ENCODE assay signal across 23 cellular contexts in the genomic region with DNA sequence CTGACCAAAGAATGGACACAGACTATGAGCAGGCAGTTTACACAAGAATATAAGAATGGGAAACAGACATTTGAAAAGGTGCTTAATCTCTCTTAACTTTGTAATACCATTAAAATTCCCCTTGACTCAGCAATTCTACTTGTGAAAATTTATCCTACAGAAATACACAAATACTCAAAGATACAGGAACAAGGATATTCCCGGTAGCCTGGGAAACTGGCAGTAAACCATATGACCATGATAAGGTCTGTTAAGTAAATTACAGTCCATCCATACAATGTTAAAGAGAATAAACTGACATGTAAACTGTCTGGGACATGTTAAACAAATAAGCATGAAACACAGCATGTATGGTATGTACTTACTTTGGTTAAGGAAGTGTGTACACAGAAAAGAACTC. TPM values are rescaled to one million over a fixed set of nuclear protein-coding genes. Genes with fewer than 3 reads are reported as not detected.
DNase-seq lines count a peak whose midpoint lies in the region; ATAC-seq, FAIRE-seq and TF ChIP-seq lines count a peak whose summit lies in the region.
"Had no signal": no experiment of that assay in that cellular context is flagged by ENCODE, and none has a peak within 500 bp of the region (broad histone marks: within the 10 kb centered on the region; RNA-seq: fewer than 3 reads in every experiment).

No MANE protein-coding gene starts in this region.

- H3K4me1 ChIP-seq in GM23248 (ENCODE audit: insufficient read depth) (peaks cover 54% of the 10 kb centered on the region), K562 (replicated peaks in 1 of 2; ENCODE audit: control insufficient read depth in 2 of 2, insufficient read depth in 2 of 2, low read length in 2 of 2) (peaks cover under 1 to 17% of the 10 kb centered on the region in 2 experiments; a peak in 4 of 5 replicates)
- H3K4me1 ChIP-seq in naive thymus-derived CD4-positive, alpha-beta T cell (ENCODE audit: control insufficient read depth in 2 of 2, insufficient read depth in 2 of 2, low read length in 2 of 2), result peaks cover 0 to 26% of the 10 kb centered on the region in 2 donors

- no peak overlapping the region for H3K4me2 ChIP-seq in GM23248 (ENCODE audit: unreplicated experiment)
- no peak overlapping the region for H3K4me2 ChIP-seq in K562 (ENCODE audit: insufficient read depth, low read length)
- H3K4me2 ChIP-seq: GM23338, neural progenitor cell had no signal

- no peak overlapping the region for H3K4me3 Mint-ChIP-seq in naive thymus-derived CD4-positive, alpha-beta T cell
- H3K4me3 Mint-ChIP-seq: activated naive CD8-positive, alpha-beta T cell treated with anti-CD3 and anti-CD28 coated beads, Interleukin-2, amount 50 U/mL, for 24 hours; CD8-positive, alpha-beta memory T cell; GM23338; neural progenitor cell; stimulated activated naive CD8-positive, alpha-beta T cell treated with anti-CD3 and anti-CD28 coated beads, Interleukin-15, Interleukin-2, amounts not matched to agents 100 ng/mL and 50 ng/mL, for 24 hours had no signal

- H3K36me3 Mint-ChIP-seq in naive thymus-derived CD4-positive, alpha-beta T cell, result peaks cover 8 to 48% (median 37%) of the 10 kb centered on the region in 5 donors

- H2AFZ ChIP-seq in GM23248 (no peak overlapping the region), K562 (ENCODE audit: low read depth, low read length) (no peak overlapping the region)
- H2AFZ ChIP-seq: GM23338, neural progenitor cell had no signal

- H4K20me1 ChIP-seq in GM23248 (ENCODE audit: insufficient read depth) (no peaks in the 10 kb centered on the region), K562 (replicated peaks; ENCODE audit: control insufficient read depth, insufficient read depth, low read length) (no peaks in the 10 kb centered on the region)

- WGBS in GM23248 (ENCODE audit: low coverage in 1 of 2, low lambda C conversion rate in 2 of 2, missing lambda C conversion rate in 2 of 2), 2 experiments, result 93 to 96% methylated on average over 1 of the region's 1 CpG
- 71% methylated on average over 1 of the region's 1 CpG for WGBS in K562 (ENCODE audit: insufficient coverage, low coverage, missing lambda C conversion rate)

- ATAC-seq in K562 (no peak), HG03439 (IDR thresholded peaks at IDR 0.05; ENCODE audit: unreplicated experiment) (no peak)
- no peak for ATAC-seq in naive thymus-derived CD4-positive, alpha-beta T cell
- ATAC-seq: activated naive CD8-positive, alpha-beta T cell treated with anti-CD3 and anti-CD28 coated beads, Interleukin-2, amount 50 U/mL, for 24 hours; GM23338; left ventricle myocardium superior had no signal

- peaks cover 2% of the 10 kb centered on the region for H3K9me1 ChIP-seq in K562 (ENCODE audit: control insufficient read depth, insufficient read depth, low read length)

- H3K27me3 Mint-ChIP-seq in naive thymus-derived CD4-positive, alpha-beta T cell, result no peaks in the 10 kb centered on the region
- H3K27me3 Mint-ChIP-seq: activated naive CD8-positive, alpha-beta T cell treated with anti-CD3 and anti-CD28 coated beads, Interleukin-2, amount 50 U/mL, for 24 hours; CD8-positive, alpha-beta memory T cell; stimulated activated naive CD8-positive, alpha-beta T cell treated with anti-CD3 and anti-CD28 coated beads, Interleukin-15, Interleukin-2, amounts not matched to agents 100 ng/mL and 50 ng/mL, for 24 hours had no signal

- no peaks in the 10 kb centered on the region for H3K9me2 ChIP-seq in GM23248 (ENCODE audit: insufficient read depth)

- H3K9me3 Mint-ChIP-seq in naive thymus-derived CD4-positive, alpha-beta T cell, result peaks cover 0 to 2% (median 0%) of the 10 kb centered on the region in 11 donors
- H3K9me3 Mint-ChIP-seq: activated naive CD8-positive, alpha-beta T cell treated with anti-CD3 and anti-CD28 coated beads, Interleukin-2, amount 50 U/mL, for 24 hours; CD8-positive, alpha-beta memory T cell; GM23338; neural progenitor cell; stimulated activated naive CD8-positive, alpha-beta T cell treated with anti-CD3 and anti-CD28 coated beads, Interleukin-15, Interleukin-2, amounts not matched to agents 100 ng/mL and 50 ng/mL, for 24 hours had no signal

- H3K27ac Mint-ChIP-seq in naive thymus-derived CD4-positive, alpha-beta T cell, result peak overlapping the region in 6 of 9 donors; percentile 6 to 99 (median 44)
- H3K27ac Mint-ChIP-seq: activated naive CD8-positive, alpha-beta T cell treated with anti-CD3 and anti-CD28 coated beads, Interleukin-2, amount 50 U/mL, for 24 hours; GM23338; neural progenitor cell; stimulated activated naive CD8-positive, alpha-beta T cell treated with anti-CD3 and anti-CD28 coated beads, Interleukin-15, Interleukin-2, amounts not matched to agents 100 ng/mL and 50 ng/mL, for 24 hours had no signal

- no TSS peak for BruUV-seq in K562 (replicated peaks; lab: Mats Ljungman, UMichigan)

- TF ChIP-seq CTCF in K562 (IDR thresholded peaks at IDR 0.05 in 2 of 3, conservative IDR thresholded peaks at IDR 0.05 in 1 of 3; ENCODE audit: insufficient read depth in 2 of 3, low read depth in 1 of 3, low read length in 3 of 3), result no peak

- H3K9me3 ChIP-seq in GM23248 (ENCODE audit: low read depth), result no peaks in the 10 kb centered on the region
- H3K9me3 ChIP-seq in K562 (replicated peaks; ENCODE audit: control insufficient read depth, insufficient read depth, low read depth, low read length), result no peaks in the 10 kb centered on the region
- H3K9me3 ChIP-seq in naive thymus-derived CD4-positive, alpha-beta T cell (ENCODE audit: control insufficient read depth in 2 of 3, low read length in 3 of 3), result no peaks in the 10 kb centered on the region
- H3K9me3 ChIP-seq: tibial nerve had no signal

- H3K4me3 ChIP-seq in GM23248, result no peak overlapping the region
- H3K4me3 ChIP-seq in K562, result no peak overlapping the region
- no peak overlapping the region for H3K4me3 ChIP-seq in naive thymus-derived CD4-positive, alpha-beta T cell (ENCODE audit: low read length)
- H3K4me3 ChIP-seq: GM23338, neural progenitor cell, tibial nerve had no signal

- DNase-seq in GM23248, result no peak
- DNase-seq in K562 (ENCODE audit: extremely low read depth in 1 of 4, low spot score in 3 of 4), result no peak
- DNase-seq in naive thymus-derived CD4-positive, alpha-beta T cell, result no peak
- DNase-seq in NCI-H2171 (lab: John Stamatoyannopoulos, UW), result no peak
- no peak for DNase-seq in LoVo (ENCODE audit: low spot score)
- DNase-seq: activated CD4-positive, alpha-beta T cell treated with anti-CD3 and anti-CD28 coated beads for 4 hours; activated naive CD8-positive, alpha-beta T cell treated with anti-CD3 and anti-CD28 coated beads, Interleukin-2, amount 50 U/mL, for 24 hours; CD8-positive, alpha-beta memory T cell; DMS79; left ventricle myocardium superior; NCI-H1694 treated with DMSO at 0.1 percent for 48 hours; NCI-H2227 treated with DMSO at 0.1 percent for 48 hours; NCI-H748 treated with DMSO at 0.1 percent for 48 hours; Right ventricle myocardium superior; stimulated activated CD4-positive, alpha-beta T cell treated with anti-CD3 and anti-CD28 coated beads, Interleukin-4, amount 100 ng/mL, for 1 hour had no signal

- peaks cover 83% of the 10 kb centered on the region for H3F3A ChIP-seq in GM23248 (ENCODE audit: insufficient read depth)

- peak overlapping the region; percentile 47 for H3K27ac ChIP-seq in GM23248
- no peak overlapping the region for H3K27ac ChIP-seq in K562 (ENCODE audit: extremely low read depth, low read depth, low read length)
- no peak overlapping the region for H3K27ac ChIP-seq in naive thymus-derived CD4-positive, alpha-beta T cell (ENCODE audit: low read depth, low read length)
- H3K27ac ChIP-seq: neural progenitor cell, tibial nerve had no signal

- H3K36me3 ChIP-seq in GM23248 (ENCODE audit: low read depth) (peaks cover 32% of the 10 kb centered on the region), K562 (ENCODE audit: control insufficient read depth, insufficient read depth, low read length) (peaks cover 32% of the 10 kb centered on the region)
- peaks cover 7 to 43% (median 11%) of the 10 kb centered on the region in 3 experiments for H3K36me3 ChIP-seq in naive thymus-derived CD4-positive, alpha-beta T cell (ENCODE audit: control insufficient read depth in 2 of 3, insufficient read depth in 3 of 3, low read length in 3 of 3)
- H3K36me3 ChIP-seq: neural progenitor cell had no signal

- POLR2A ChIA-PET in K562 (lab: Yijun Ruan, JAX), result no interaction called here
- POLR2A ChIA-PET in naive thymus-derived CD4-positive, alpha-beta T cell (lab: Charles Lee), result interaction anchor here (7.3 kb wide), 1 partner anchor 7 kb away, joined by 90 read pairs; a partner anchor contains a TSS

- no peak for TF ChIP-seq RAD21 in K562 (CRISPR knock-in tag; conservative IDR thresholded peaks at IDR 0.05 in 1 of 2, IDR thresholded peaks at IDR 0.05 in 1 of 2)

- H3K9ac ChIP-seq in GM23248 (no peak overlapping the region), K562 (ENCODE audit: insufficient read depth in 1 of 2, low read depth in 2 of 2, low read length in 2 of 2) (no peak overlapping the region)
- H3K9ac ChIP-seq: neural progenitor cell had no signal

- intact Hi-C loops in K562 (cut with micrococcal nuclease), result no loop called here
- intact Hi-C loops in naive thymus-derived CD4-positive, alpha-beta T cell (cut with micrococcal nuclease), result no loop called here

- TF ChIP-seq EP300 in K562 (IDR thresholded peaks at IDR 0.05; ENCODE audit: low read length), result no peak

- H3K27me3 ChIP-seq in GM23248 (replicated peaks; ENCODE audit: insufficient read depth), result no peaks in the 10 kb centered on the region
- H3K27me3 ChIP-seq in K562 (ENCODE audit: control insufficient read depth in 2 of 2, insufficient read depth in 2 of 2, low read length in 2 of 2), result no peaks in the 10 kb centered on the region
- H3K27me3 ChIP-seq in naive thymus-derived CD4-positive, alpha-beta T cell (ENCODE audit: control insufficient read depth in 2 of 2, insufficient read depth in 2 of 2, low read length in 2 of 2), result no peaks in the 10 kb centered on the region
- H3K27me3 ChIP-seq: neural progenitor cell, tibial nerve had no signal

- FAIRE-seq in K562 (lab: Jason Lieb, UNC), result no peak
- FAIRE-seq: GM12892, TTC549 had no signal

- peaks cover 20 to 63% (median 57%) of the 10 kb centered on the region in 7 donors for H3K4me1 Mint-ChIP-seq in naive thymus-derived CD4-positive, alpha-beta T cell

- TF ChIP-seq POLR2A in K562 (conservative IDR thresholded peaks at IDR 0.05), result no peak

- peaks cover 14% of the 10 kb centered on the region; the same call in 1 of the 2 replicates for H3K79me2 ChIP-seq in GM23248 (ENCODE audit: insufficient read depth)
- peaks cover 18% of the 10 kb centered on the region for H3K79me2 ChIP-seq in K562 (ENCODE audit: control insufficient read depth, insufficient read depth, low read length)

- CTCF ChIA-PET in K562 (lab: Yijun Ruan, JAX; ENCODE audit: low intra/inter-chr PET ratio), result no interaction called here
- CTCF ChIA-PET in naive thymus-derived CD4-positive, alpha-beta T cell (lab: Charles Lee), result interaction anchor here (1.0 kb wide), 1 partner anchor 10 kb away, joined by 3 read pairs; no protein-coding TSS in a partner anchor

- in situ Hi-C loops in GM23248 (cut with MboI) (no loop called here), K562 (cut with MboI) (no loop called here)

RNA-seq across cellular contexts. Expression of a gene that starts 8.7 kb away (rescaled TPM):
- total RNA-seq in GM23248 (2014; rRNA removed; shearing (Covaris generic)), result 6.6 and 18.3 TPM in 2 replicates
- polyA plus RNA-seq in GM23248 (2016; fragmentation: Nextera tagmentation; extraction: Ambion mirVana), result 8.1 and 8.5 TPM in 2 replicates
- total RNA-seq in K562 (2011; cell fraction: chromatin; rRNA removed; ENCODE audit: low replicate concordance), result 10.0 and 26.7 TPM in 2 replicates
- 43.5 and 54.1 TPM in 2 replicates for total RNA-seq in K562 (2011; cell fraction: nucleolus; rRNA removed)
- total RNA-seq in K562 (2011; cell fraction: nucleoplasm; rRNA removed), result 28.7 and 33.9 TPM in 2 replicates
- total RNA-seq in K562 (2014; rRNA removed), result 52.0 and 66.0 TPM in 2 replicates
- total RNA-seq in K562 (2014; rRNA removed; fragmentation: Illumina TruSeq; extraction: Trizol), result 25.2 and 30.1 TPM in 2 replicates
- 34.0 and 38.4 TPM in 2 replicates for total RNA-seq in K562 (2015; rRNA removed; fragmentation: Illumina TruSeq; extraction: Trizol)
- 43.3 and 45.8 TPM in 2 replicates for total RNA-seq in K562 (2021)
- polyA plus RNA-seq in K562 (2011; rRNA removed), result 24.0 and 37.7 TPM in 2 replicates
- 52.1 and 102 TPM in 2 replicates for polyA plus RNA-seq in K562 (2011; cell fraction: cytosol; rRNA removed)
- polyA plus RNA-seq in K562 (2011; cell fraction: nucleus; rRNA removed), result 36.8 and 44.5 TPM in 2 replicates
- polyA plus RNA-seq in K562 (2012), result 37.8 and 39.6 TPM in 2 replicates
- polyA plus RNA-seq in K562 (2014; fragmentation: Illumina TruSeq; extraction: Trizol), result 22.5 and 35.0 TPM in 2 replicates
- 10 to 100 TPM; 10.7 to 17.5 TPM for polyA plus RNA-seq in K562 (2014; fragmentation: Nextera tagmentation; extraction: Ambion mirVana)
- polyA plus RNA-seq in K562 (2014; rRNA removed), result 41.8 and 42.0 TPM in 2 replicates
- 12.5 and 13.8 TPM in 2 replicates for polyA minus RNA-seq in K562 (2011; rRNA and poly(A)+ RNA removed)
- polyA minus RNA-seq in K562 (2011; cell fraction: cytosol; rRNA and poly(A)+ RNA removed), result 18.5 and 20.8 TPM in 2 replicates
- 19.5 and 23.8 TPM in 2 replicates for polyA minus RNA-seq in K562 (2011; cell fraction: nucleus; rRNA and poly(A)+ RNA removed)
- total RNA-seq in naive thymus-derived CD4-positive, alpha-beta T cell, result 10 to 100 TPM; 10.2 to 68.2 (median 23.6) TPM
- 10 to 100 TPM; 26.7 to 30.4 TPM for polyA plus RNA-seq in naive thymus-derived CD4-positive, alpha-beta T cell

RNA-seq across cellular contexts. Expression of a gene that starts 20.0 kb away (rescaled TPM):
- 41.9 and 54.6 TPM in 2 replicates for total RNA-seq in GM23248 (2014; rRNA removed; shearing (Covaris generic))
- 23.3 and 26.6 TPM in 2 replicates for polyA plus RNA-seq in GM23248 (2016; fragmentation: Nextera tagmentation; extraction: Ambion mirVana)
- total RNA-seq in K562 (2011; cell fraction: chromatin; rRNA removed; ENCODE audit: low replicate concordance), result 0.44 and 0.46 TPM in 2 replicates
- 0.67 and 1.1 TPM in 2 replicates for total RNA-seq in K562 (2011; cell fraction: nucleolus; rRNA removed)
- total RNA-seq in K562 (2011; cell fraction: nucleoplasm; rRNA removed), result 0.81 and 1.2 TPM in 2 replicates
- 0.05 and 0.08 TPM in 2 replicates for total RNA-seq in K562 (2014; rRNA removed)
- 0.04 and 0.06 TPM in 2 replicates for total RNA-seq in K562 (2014; rRNA removed; fragmentation: Illumina TruSeq; extraction: Trizol)
- total RNA-seq in K562 (2015; rRNA removed; fragmentation: Illumina TruSeq; extraction: Trizol), result 0.11 TPM in 2 replicates
- 0.04 and 0.16 TPM in 2 replicates for total RNA-seq in K562 (2021)
- 0.07 and 0.11 TPM in 2 replicates for polyA plus RNA-seq in K562 (2011; rRNA removed)
- polyA plus RNA-seq in K562 (2011; cell fraction: cytosol; rRNA removed), result 0.03 and 0.07 TPM in 2 replicates
- 0.23 and 0.29 TPM in 2 replicates for polyA plus RNA-seq in K562 (2011; cell fraction: nucleus; rRNA removed)
- 0.36 and 0.39 TPM in 2 replicates for polyA plus RNA-seq in K562 (2012)
- polyA plus RNA-seq in K562 (2014; fragmentation: Illumina TruSeq; extraction: Trizol), result 0.06 and 0.12 TPM in 2 replicates
- under 1 TPM; 0.10 to 0.17 TPM for polyA plus RNA-seq in K562 (2014; fragmentation: Nextera tagmentation; extraction: Ambion mirVana)
- polyA plus RNA-seq in K562 (2014; rRNA removed), result 0.03 TPM in 1 of 2 replicates, not detected in the other
- polyA minus RNA-seq in K562 (2011; rRNA and poly(A)+ RNA removed), result 0.21 and 0.46 TPM in 2 replicates
- not detected in 2 replicates for polyA minus RNA-seq in K562 (2011; cell fraction: cytosol; rRNA and poly(A)+ RNA removed)
- 0.54 and 1.3 TPM in 2 replicates for polyA minus RNA-seq in K562 (2011; cell fraction: nucleus; rRNA and poly(A)+ RNA removed)
- total RNA-seq in naive thymus-derived CD4-positive, alpha-beta T cell, result 100 to 1,000 TPM in 1 of 5 experiments, 10 to 100 TPM in 4; 10.7 to 147 (median 16.5) TPM
- polyA plus RNA-seq in naive thymus-derived CD4-positive, alpha-beta T cell, result 10 to 100 TPM; 12.7 to 20.7 TPM

RNA-seq across cellular contexts. Expression of a gene that starts 29.6 kb away (rescaled TPM):
- 29.9 and 45.1 TPM in 2 replicates for total RNA-seq in GM23248 (2014; rRNA removed; shearing (Covaris generic))
- polyA plus RNA-seq in GM23248 (2016; fragmentation: Nextera tagmentation; extraction: Ambion mirVana), result 2.7 and 2.9 TPM in 2 replicates
- 27.4 and 48.7 TPM in 2 replicates for total RNA-seq in K562 (2011; cell fraction: chromatin; rRNA removed; ENCODE audit: low replicate concordance)
- total RNA-seq in K562 (2011; cell fraction: nucleolus; rRNA removed), result 28.0 and 30.2 TPM in 2 replicates
- 20.8 and 23.6 TPM in 2 replicates for total RNA-seq in K562 (2011; cell fraction: nucleoplasm; rRNA removed)
- total RNA-seq in K562 (2014; rRNA removed), result 4.0 and 4.7 TPM in 2 replicates
- 1.7 and 2.7 TPM in 2 replicates for total RNA-seq in K562 (2014; rRNA removed; fragmentation: Illumina TruSeq; extraction: Trizol)
- total RNA-seq in K562 (2015; rRNA removed; fragmentation: Illumina TruSeq; extraction: Trizol), result 2.2 and 2.3 TPM in 2 replicates
- 6.8 and 9.2 TPM in 2 replicates for total RNA-seq in K562 (2021)
- polyA plus RNA-seq in K562 (2011; rRNA removed), result 5.6 and 7.1 TPM in 2 replicates
- 5.7 and 6.6 TPM in 2 replicates for polyA plus RNA-seq in K562 (2011; cell fraction: cytosol; rRNA removed)
- 45.1 and 65.6 TPM in 2 replicates for polyA plus RNA-seq in K562 (2011; cell fraction: nucleus; rRNA removed)
- polyA plus RNA-seq in K562 (2012), result 4.8 and 8.3 TPM in 2 replicates
- 2.1 and 3.9 TPM in 2 replicates for polyA plus RNA-seq in K562 (2014; fragmentation: Illumina TruSeq; extraction: Trizol)
- polyA plus RNA-seq in K562 (2014; fragmentation: Nextera tagmentation; extraction: Ambion mirVana), result under 1 TPM; 0.08 to 0.10 TPM
- 7.2 and 9.8 TPM in 2 replicates for polyA plus RNA-seq in K562 (2014; rRNA removed)
- polyA minus RNA-seq in K562 (2011; rRNA and poly(A)+ RNA removed), result 2.4 and 4.7 TPM in 2 replicates
- 4.0 and 6.6 TPM in 2 replicates for polyA minus RNA-seq in K562 (2011; cell fraction: cytosol; rRNA and poly(A)+ RNA removed)
- polyA minus RNA-seq in K562 (2011; cell fraction: nucleus; rRNA and poly(A)+ RNA removed), result 7.2 and 8.2 TPM in 2 replicates
- total RNA-seq in naive thymus-derived CD4-positive, alpha-beta T cell, result 10 to 100 TPM in 1 of 5 experiments, 1 to 10 TPM in 4; 4.3 to 10.8 (median 5.3) TPM
- 1 to 10 TPM in 1 of 2 donors, under 1 TPM in 1; 0.08 to 1.1 TPM for polyA plus RNA-seq in naive thymus-derived CD4-positive, alpha-beta T cell

RNA-seq across cellular contexts. Expression of a gene that starts 55.0 kb away (rescaled TPM):
- not detected in 2 replicates for total RNA-seq in GM23248 (2014; rRNA removed; shearing (Covaris generic))
- not detected in 2 replicates for polyA plus RNA-seq in GM23248 (2016; fragmentation: Nextera tagmentation; extraction: Ambion mirVana)
- not detected in 2 replicates for total RNA-seq in K562 (2011; cell fraction: chromatin; rRNA removed; ENCODE audit: low replicate concordance)
- total RNA-seq in K562 (2011; cell fraction: nucleolus; rRNA removed), result not detected in 2 replicates
- not detected in 2 replicates for total RNA-seq in K562 (2011; cell fraction: nucleoplasm; rRNA removed)
- total RNA-seq in K562 (2014; rRNA removed), result not detected in 2 replicates
- not detected in 2 replicates for total RNA-seq in K562 (2014; rRNA removed; fragmentation: Illumina TruSeq; extraction: Trizol)
- total RNA-seq in K562 (2015; rRNA removed; fragmentation: Illumina TruSeq; extraction: Trizol), result not detected in 2 replicates
- total RNA-seq in K562 (2021), result not detected in 2 replicates
- polyA plus RNA-seq in K562 (2011; rRNA removed), result not detected in 2 replicates
- polyA plus RNA-seq in K562 (2011; cell fraction: cytosol; rRNA removed), result 0.04 TPM in 1 of 2 replicates, not detected in the other
- not detected in 2 replicates for polyA plus RNA-seq in K562 (2011; cell fraction: nucleus; rRNA removed)
- not detected in 2 replicates for polyA plus RNA-seq in K562 (2012)
- polyA plus RNA-seq in K562 (2014; fragmentation: Illumina TruSeq; extraction: Trizol), result not detected in 2 replicates
- not detected for polyA plus RNA-seq in K562 (2014; fragmentation: Nextera tagmentation; extraction: Ambion mirVana)
- not detected in 2 replicates for polyA plus RNA-seq in K562 (2014; rRNA removed)
- not detected in 2 replicates for polyA minus RNA-seq in K562 (2011; rRNA and poly(A)+ RNA removed)
- not detected in 2 replicates for polyA minus RNA-seq in K562 (2011; cell fraction: cytosol; rRNA and poly(A)+ RNA removed)
- polyA minus RNA-seq in K562 (2011; cell fraction: nucleus; rRNA and poly(A)+ RNA removed), result not detected in 2 replicates
- total RNA-seq in naive thymus-derived CD4-positive, alpha-beta T cell, result not detected
- polyA plus RNA-seq in naive thymus-derived CD4-positive, alpha-beta T cell, result not detected
- total RNA-seq: CD8-positive, alpha-beta memory T cell; GM23338; left ventricle myocardium superior; mononuclear cell; Right ventricle myocardium superior; tibial nerve had no signal
- polyA plus RNA-seq: CD8-positive, alpha-beta memory T cell; GM23338 had no signal

Comparison
In these comparisons a context has a peak if more than half of its experiments do, and no peak if none do; other contexts are left out.
1. RNA of a gene that starts 20.0 kb away (total RNA-seq): 41.9 to 54.6 TPM in GM23248 and 10.7 to 147 TPM in naive thymus-derived CD4-positive, alpha-beta T cell; 0.04 to 1.2 TPM in K562; every median in the first group is over 4 times any median in the second.